ENCODE assay signal across 18 cellular contexts in genomic region chr12:106704081-106704480, GRCh38.
DNase-seq lines count a peak whose midpoint lies in the region; ATAC-seq, FAIRE-seq and TF ChIP-seq lines count a peak whose summit lies in the region.
"Had no signal": no experiment of that assay in that cellular context is flagged by ENCODE, and none has a peak within 500 bp of the region (broad histone marks: within the 10 kb centered on the region; RNA-seq: fewer than 3 reads in every experiment).

No MANE protein-coding gene starts in this region.

- H3K9ac ChIP-seq in K562 (ENCODE audit: insufficient read depth in 1 of 2, low read depth in 2 of 2, low read length in 2 of 2) (no peak overlapping the region), HepG2 (ENCODE audit: insufficient read depth, low read depth, low read length) (no peak overlapping the region)

- POLR2A ChIA-PET in K562 (lab: Yijun Ruan, JAX) (no interaction called here), HepG2 (lab: Yijun Ruan, JAX) (no interaction called here)

- H3K4me2 ChIP-seq in K562 (ENCODE audit: insufficient read depth, low read length) (no peak overlapping the region), HepG2 (ENCODE audit: low read depth, low read length) (no peak overlapping the region)

- peaks cover 0 to 29% (median 0%) of the 10 kb centered on the region in 11 donors for H3K9me3 ChIP-seq in heart right ventricle
- peaks cover 0 to 5% of the 10 kb centered on the region in 2 donors for H3K9me3 ChIP-seq in right atrium auricular region
- no peaks in the 10 kb centered on the region for H3K9me3 ChIP-seq in K562 (replicated peaks; ENCODE audit: control insufficient read depth, insufficient read depth, low read depth, low read length)
- no peaks in the 10 kb centered on the region for H3K9me3 ChIP-seq in HepG2 (ENCODE audit: low read length)

- in situ Hi-C loops in K562 (cut with MboI) (no loop called here), HepG2 (cut with HindIII; ENCODE audit: extremely low pct_ligation_motif_present, low pct_unique_long_range_greater_than_20kb) (no loop called here)

- CTCF ChIA-PET in K562 (lab: Yijun Ruan, JAX; ENCODE audit: low intra/inter-chr PET ratio), result no interaction called here
- CTCF ChIA-PET in HepG2 (lab: Yijun Ruan, JAX; ENCODE audit: low intra/inter-chr PET ratio, low total read pairs), result no interaction called here

- peaks cover 0 to 8% (median 0%) of the 10 kb centered on the region in 9 donors for H3K4me1 ChIP-seq in heart right ventricle
- no peaks in the 10 kb centered on the region for H3K4me1 ChIP-seq in right atrium auricular region
- no peaks in the 10 kb centered on the region for H3K4me1 ChIP-seq in K562 (replicated peaks in 1 of 2; ENCODE audit: control insufficient read depth in 2 of 2, insufficient read depth in 2 of 2, low read length in 2 of 2)
- no peaks in the 10 kb centered on the region for H3K4me1 ChIP-seq in HepG2 (ENCODE audit: insufficient read depth, low read length)

- H3K36me3 ChIP-seq in heart right ventricle (no peaks in the 10 kb centered on the region), right atrium auricular region (no peaks in the 10 kb centered on the region), K562 (ENCODE audit: control insufficient read depth, insufficient read depth, low read length) (no peaks in the 10 kb centered on the region), HepG2 (replicated peaks in 1 of 2; ENCODE audit: control insufficient read depth in 1 of 2, insufficient read depth in 2 of 2, low read length in 2 of 2) (no peaks in the 10 kb centered on the region)
- H3K36me3 ChIP-seq: MG63 had no signal

- no peak for DNase-seq in heart right ventricle
- no peak for DNase-seq in right atrium auricular region (ENCODE audit: low spot score)
- DNase-seq in K562 (ENCODE audit: extremely low read depth in 1 of 4, low spot score in 3 of 4), result no peak
- DNase-seq in HepG2 (ENCODE audit: low spot score), result no peak
- no peak for DNase-seq in activated naive CD4-positive, alpha-beta T cell (lab: John Stamatoyannopoulos, UW)
- DNase-seq in NCI-H2029 treated with DMSO at 0.1 percent for 48 hours (lab: John Stamatoyannopoulos, UW), result no peak
- no peak for DNase-seq in DMS79 treated with DMSO at 0.1 percent for 48 hours (lab: John Stamatoyannopoulos, UW)
- DNase-seq: ACHN, AML-193, DMS153, Karpas-422, MG63, NCI-H1105 treated with DMSO at 0.1 percent for 48 hours, NCI-H1930, NCI-H748 treated with DMSO at 0.1 percent for 48 hours, SIG-M5 had no signal

- H3K27ac ChIP-seq in heart right ventricle (no peak overlapping the region), right atrium auricular region (no peak overlapping the region), K562 (ENCODE audit: extremely low read depth, low read depth, low read length) (no peak overlapping the region), HepG2 (ENCODE audit: extremely low read length, insufficient read depth, low read length) (no peak overlapping the region)

- FAIRE-seq in K562 (lab: Jason Lieb, UNC), result no peak
- FAIRE-seq in HepG2 (lab: Jason Lieb, UNC), result no peak
- FAIRE-seq: H1, RCC 7860 had no signal

- intact Hi-C loops in heart right ventricle (cut with DNase I), result no loop called here
- intact Hi-C loops in K562 (cut with micrococcal nuclease), result no loop called here
- intact Hi-C loops in HepG2 (cut with micrococcal nuclease; ENCODE audit: unreplicated experiment), result no loop called here

- TF ChIP-seq CTCF in heart right ventricle (IDR thresholded peaks at IDR 0.05), result no peak
- TF ChIP-seq CTCF in right atrium auricular region (IDR thresholded peaks at IDR 0.05), result no peak
- TF ChIP-seq CTCF in K562 (IDR thresholded peaks at IDR 0.05 in 2 of 3, conservative IDR thresholded peaks at IDR 0.05 in 1 of 3; ENCODE audit: insufficient read depth in 2 of 3, low read depth in 1 of 3, low read length in 3 of 3), result no peak
- TF ChIP-seq CTCF in HepG2 (CRISPR knock-in tag; IDR thresholded peaks at IDR 0.05), result no peak

- H3K79me2 ChIP-seq in K562 (ENCODE audit: control insufficient read depth, insufficient read depth, low read length) (no peaks in the 10 kb centered on the region), HepG2 (ENCODE audit: insufficient read depth, low read length) (no peaks in the 10 kb centered on the region)

- H3K4me3 ChIP-seq in heart right ventricle, result no peak overlapping the region
- no peak overlapping the region for H3K4me3 ChIP-seq in right atrium auricular region
- no peak overlapping the region for H3K4me3 ChIP-seq in K562
- no peak overlapping the region for H3K4me3 ChIP-seq in HepG2 (replicated peaks in 1 of 3; ENCODE audit: insufficient read depth in 1 of 3, low read depth in 2 of 3, low read length in 3 of 3)
- H3K4me3 ChIP-seq: MG63 had no signal

- no peak for TF ChIP-seq RAD21 in K562 (CRISPR knock-in tag; conservative IDR thresholded peaks at IDR 0.05 in 1 of 2, IDR thresholded peaks at IDR 0.05 in 1 of 2)
- TF ChIP-seq RAD21 in HepG2 (CRISPR knock-in tag; IDR thresholded peaks at IDR 0.05), result no peak

- no peak overlapping the region for H2AFZ ChIP-seq in K562 (ENCODE audit: low read depth, low read length)
- no peak overlapping the region for H2AFZ ChIP-seq in HepG2 (ENCODE audit: low read length)

- ATAC-seq in heart right ventricle (peak in 6 of 8 donors; percentile 52 to 72 (median 70)), K562 (no peak), HepG2 (no peak)

- TF ChIP-seq EP300 in K562 (IDR thresholded peaks at IDR 0.05; ENCODE audit: low read length) (no peak), HepG2 (IDR thresholded peaks at IDR 0.05; ENCODE audit: low read depth in 2 of 2, low read length in 2 of 2) (no peak), HepG2 (CRISPR knock-in tag; IDR thresholded peaks at IDR 0.05; ENCODE audit: borderline replicate concordance) (no peak)

- no TSS peak for BruUV-seq in K562 (replicated peaks; lab: Mats Ljungman, UMichigan)
- no TSS peak for BruUV-seq in HepG2 (replicated peaks; lab: Mats Ljungman, UMichigan)

- peaks cover 0 to 3% (median 0%) of the 10 kb centered on the region in 7 donors for H3K27me3 ChIP-seq in heart right ventricle
- H3K27me3 ChIP-seq in right atrium auricular region, result no peaks in the 10 kb centered on the region
- peaks cover 18 to 41% of the 10 kb centered on the region in 2 experiments for H3K27me3 ChIP-seq in K562 (ENCODE audit: control insufficient read depth in 2 of 2, insufficient read depth in 2 of 2, low read length in 2 of 2)
- H3K27me3 ChIP-seq in HepG2 (ENCODE audit: control insufficient read depth in 1 of 2, insufficient read depth in 2 of 2, low read length in 2 of 2), result peaks cover 0 to 8% of the 10 kb centered on the region in 2 experiments; a peak in 1 of 5 replicates
- H3K27me3 ChIP-seq: MG63 had no signal

- no peaks in the 10 kb centered on the region for H3K9me1 ChIP-seq in K562 (ENCODE audit: control insufficient read depth, insufficient read depth, low read length)

- TF ChIP-seq POLR2A in K562 (conservative IDR thresholded peaks at IDR 0.05), result no peak
- no peak for TF ChIP-seq POLR2A in HepG2 (IDR thresholded peaks at IDR 0.05; ENCODE audit: insufficient read depth in 1 of 2, low read depth in 2 of 2, low read length in 2 of 2)

- WGBS in heart right ventricle, 2 donors, result 34 to 38% methylated on average over 3 of the region's 3 CpGs
- 0% methylated on average over 3 of the region's 3 CpGs for WGBS in K562 (ENCODE audit: insufficient coverage, low coverage, missing lambda C conversion rate)
- WGBS in HepG2 (ENCODE audit: low lambda C conversion rate), result 19% methylated on average over 3 of the region's 3 CpGs

- H4K20me1 ChIP-seq in K562 (replicated peaks; ENCODE audit: control insufficient read depth, insufficient read depth, low read length), result no peaks in the 10 kb centered on the region
- no peaks in the 10 kb centered on the region for H4K20me1 ChIP-seq in HepG2 (ENCODE audit: insufficient read depth, low read length)

TF ChIP-seq in K562, 482 proteins besides CTCF, POLR2A, EP300 and RAD21 (continues in another document):
- TF ChIP-seq MITF (IDR thresholded peaks at IDR 0.05), result no peak

TF ChIP-seq in HepG2, 621 proteins besides CTCF, POLR2A, EP300 and RAD21:
- no peak for TF ChIP-seq ZNF30 (CRISPR knock-in tag; IDR thresholded peaks at IDR 0.05)
- peak; percentile 60 for TF ChIP-seq BCL6 (CRISPR knock-in tag; IDR thresholded peaks at IDR 0.05)

Comparison
In these comparisons a context has a peak if more than half of its experiments do, and no peak if none do; other contexts are left out.
1. ATAC-seq: peak in heart right ventricle (6 of 8); none in K562 (single experiment) and HepG2 (single experiment).